ENCODE assay signal across 1 cellular context in genomic region chr3:30578986-30579579, GRCh38.
TF ChIP-seq lines count a peak whose summit lies in the region.

No MANE protein-coding gene starts in this region.

TF ChIP-seq in IMR-90, 13 proteins besides CTCF, POLR2A, EP300 and RAD21 (continued from another document):
- TF ChIP-seq, protein P1, sequence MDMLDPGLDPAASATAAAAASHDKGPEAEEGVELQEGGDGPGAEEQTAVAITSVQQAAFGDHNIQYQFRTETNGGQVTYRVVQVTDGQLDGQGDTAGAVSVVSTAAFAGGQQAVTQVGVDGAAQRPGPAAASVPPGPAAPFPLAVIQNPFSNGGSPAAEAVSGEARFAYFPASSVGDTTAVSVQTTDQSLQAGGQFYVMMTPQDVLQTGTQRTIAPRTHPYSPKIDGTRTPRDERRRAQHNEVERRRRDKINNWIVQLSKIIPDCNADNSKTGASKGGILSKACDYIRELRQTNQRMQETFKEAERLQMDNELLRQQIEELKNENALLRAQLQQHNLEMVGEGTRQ (IDR thresholded peaks at IDR 0.05; ENCODE audit: low read depth, low read length), result no peak
- TF ChIP-seq RFX5 (IDR thresholded peaks at IDR 0.05; ENCODE audit: low read depth, low read length), result no peak
- no peak for TF ChIP-seq CHD1 (IDR thresholded peaks at IDR 0.05; ENCODE audit: low read depth, low read length)
- no peak for TF ChIP-seq MAFK (IDR thresholded peaks at IDR 0.05; ENCODE audit: low read depth, low read length)
- no peak for TF ChIP-seq MXI1 (IDR thresholded peaks at IDR 0.05; ENCODE audit: borderline replicate concordance, low read depth, low read length)
- no peak for TF ChIP-seq BHLHE40 (IDR thresholded peaks at IDR 0.05; ENCODE audit: low read depth, low read length)
- no peak for TF ChIP-seq CEBPB (IDR thresholded peaks at IDR 0.05; ENCODE audit: low read depth, low read length)
